ENCODE assay signal across 2 cellular contexts in the genomic region with DNA sequence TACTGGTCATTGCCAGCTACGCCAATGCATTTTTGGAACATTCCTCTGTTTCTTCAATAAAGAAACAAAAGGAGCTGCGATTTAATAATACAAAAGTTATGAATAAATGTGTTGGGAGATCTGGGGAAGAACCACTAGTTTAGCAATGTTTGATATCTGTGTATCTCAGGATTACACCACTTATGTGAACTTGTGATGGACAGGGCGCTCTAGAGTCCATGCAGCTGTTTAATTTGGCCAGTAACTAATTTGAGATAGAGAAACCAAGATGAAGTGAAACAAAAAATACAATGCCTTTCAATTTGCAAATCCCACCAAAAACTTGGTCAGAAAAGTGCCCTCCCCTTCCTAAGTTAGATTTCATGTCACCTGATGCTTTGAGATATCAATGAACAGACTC.
TF ChIP-seq lines count a peak whose summit lies in the region.

No MANE protein-coding gene starts in this region.

TF ChIP-seq in liver, 16 proteins besides CTCF, POLR2A, EP300 and RAD21:
- TF ChIP-seq HNF4A (conservative IDR thresholded peaks at IDR 0.05): peak; percentile 22 to 78
- no peak for TF ChIP-seq NR2F2 (IDR thresholded peaks at IDR 0.05)
- no peak for TF ChIP-seq HNF4G (IDR thresholded peaks at IDR 0.05)
- TF ChIP-seq TAF1 (conservative IDR thresholded peaks at IDR 0.05): no peak
- TF ChIP-seq GABPA (IDR thresholded peaks at IDR 0.05 in 1 of 2, conservative IDR thresholded peaks at IDR 0.05 in 1 of 2): no peak
- no peak for TF ChIP-seq EGR1 (IDR thresholded peaks at IDR 0.05; ENCODE audit: low read depth in 2 of 2)
- peak in 1 of 2 donors; percentile 24 for TF ChIP-seq RXRA (IDR thresholded peaks at IDR 0.05)

TF ChIP-seq in HepG2, 621 proteins besides CTCF, POLR2A, EP300 and RAD21:
- TF ChIP-seq, protein P1, sequence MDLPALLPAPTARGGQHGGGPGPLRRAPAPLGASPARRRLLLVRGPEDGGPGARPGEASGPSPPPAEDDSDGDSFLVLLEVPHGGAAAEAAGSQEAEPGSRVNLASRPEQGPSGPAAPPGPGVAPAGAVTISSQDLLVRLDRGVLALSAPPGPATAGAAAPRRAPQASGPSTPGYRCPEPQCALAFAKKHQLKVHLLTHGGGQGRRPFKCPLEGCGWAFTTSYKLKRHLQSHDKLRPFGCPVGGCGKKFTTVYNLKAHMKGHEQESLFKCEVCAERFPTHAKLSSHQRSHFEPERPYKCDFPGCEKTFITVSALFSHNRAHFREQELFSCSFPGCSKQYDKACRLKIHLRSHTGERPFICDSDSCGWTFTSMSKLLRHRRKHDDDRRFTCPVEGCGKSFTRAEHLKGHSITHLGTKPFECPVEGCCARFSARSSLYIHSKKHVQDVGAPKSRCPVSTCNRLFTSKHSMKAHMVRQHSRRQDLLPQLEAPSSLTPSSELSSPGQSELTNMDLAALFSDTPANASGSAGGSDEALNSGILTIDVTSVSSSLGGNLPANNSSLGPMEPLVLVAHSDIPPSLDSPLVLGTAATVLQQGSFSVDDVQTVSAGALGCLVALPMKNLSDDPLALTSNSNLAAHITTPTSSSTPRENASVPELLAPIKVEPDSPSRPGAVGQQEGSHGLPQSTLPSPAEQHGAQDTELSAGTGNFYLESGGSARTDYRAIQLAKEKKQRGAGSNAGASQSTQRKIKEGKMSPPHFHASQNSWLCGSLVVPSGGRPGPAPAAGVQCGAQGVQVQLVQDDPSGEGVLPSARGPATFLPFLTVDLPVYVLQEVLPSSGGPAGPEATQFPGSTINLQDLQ (CRISPR knock-in tag; IDR thresholded peaks at IDR 0.05): no peak
- TF ChIP-seq AKNA (CRISPR knock-in tag; IDR thresholded peaks at IDR 0.05; ENCODE audit: borderline replicate concordance) (no peak), ZNF773 (CRISPR knock-in tag; IDR thresholded peaks at IDR 0.05; ENCODE audit: borderline replicate concordance) (no peak), ZNF329 (CRISPR knock-in tag; IDR thresholded peaks at IDR 0.05; ENCODE audit: low read depth) (no peak), ZNF83 (CRISPR knock-in tag; IDR thresholded peaks at IDR 0.05; ENCODE audit: borderline replicate concordance) (no peak), AKAP8 (CRISPR knock-in tag; IDR thresholded peaks at IDR 0.05) (no peak), ZNF891 (CRISPR knock-in tag; IDR thresholded peaks at IDR 0.05) (no peak), ZFX (CRISPR knock-in tag; IDR thresholded peaks at IDR 0.05; ENCODE audit: low read depth) (no peak), TEAD2 (CRISPR knock-in tag; IDR thresholded peaks at IDR 0.05) (no peak), ZNF841 (CRISPR knock-in tag; IDR thresholded peaks at IDR 0.05; ENCODE audit: borderline replicate concordance) (no peak), PAX8 (CRISPR knock-in tag; IDR thresholded peaks at IDR 0.05; ENCODE audit: borderline replicate concordance) (no peak), CCDC6 (CRISPR knock-in tag; IDR thresholded peaks at IDR 0.05) (no peak), NRL (CRISPR knock-in tag; IDR thresholded peaks at IDR 0.05; ENCODE audit: borderline replicate concordance) (no peak), MYC (CRISPR knock-in tag; IDR thresholded peaks at IDR 0.05; ENCODE audit: borderline replicate concordance) (no peak), FOXP4 (CRISPR knock-in tag; IDR thresholded peaks at IDR 0.05) (no peak)
- TF ChIP-seq, protein P2, sequence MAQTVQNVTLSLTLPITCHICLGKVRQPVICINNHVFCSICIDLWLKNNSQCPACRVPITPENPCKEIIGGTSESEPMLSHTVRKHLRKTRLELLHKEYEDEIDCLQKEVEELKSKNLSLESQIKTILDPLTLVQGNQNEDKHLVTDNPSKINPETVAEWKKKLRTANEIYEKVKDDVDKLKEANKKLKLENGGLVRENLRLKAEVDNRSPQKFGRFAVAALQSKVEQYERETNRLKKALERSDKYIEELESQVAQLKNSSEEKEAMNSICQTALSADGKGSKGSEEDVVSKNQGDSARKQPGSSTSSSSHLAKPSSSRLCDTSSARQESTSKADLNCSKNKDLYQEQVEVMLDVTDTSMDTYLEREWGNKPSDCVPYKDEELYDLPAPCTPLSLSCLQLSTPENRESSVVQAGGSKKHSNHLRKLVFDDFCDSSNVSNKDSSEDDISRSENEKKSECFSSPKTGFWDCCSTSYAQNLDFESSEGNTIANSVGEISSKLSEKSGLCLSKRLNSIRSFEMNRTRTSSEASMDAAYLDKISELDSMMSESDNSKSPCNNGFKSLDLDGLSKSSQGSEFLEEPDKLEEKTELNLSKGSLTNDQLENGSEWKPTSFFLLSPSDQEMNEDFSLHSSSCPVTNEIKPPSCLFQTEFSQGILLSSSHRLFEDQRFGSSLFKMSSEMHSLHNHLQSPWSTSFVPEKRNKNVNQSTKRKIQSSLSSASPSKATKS (CRISPR knock-in tag; IDR thresholded peaks at IDR 0.05): no peak
